Comparison of ENCODE assay signal across 8 cellular contexts in genomic region chr21:43810505-43811261, GRCh38. TPM values are rescaled to one million over a fixed set of nuclear protein-coding genes. Genes with fewer than 3 reads are reported as not detected.
DNase-seq lines count a peak whose midpoint lies in the region; ATAC-seq, FAIRE-seq and TF ChIP-seq lines count a peak whose summit lies in the region.

No MANE protein-coding gene starts in this region.

- peak; percentile 88 to 97 (median 95) for TF ChIP-seq CTCF in heart right ventricle (IDR thresholded peaks at IDR 0.05)

- no peaks in the 10 kb centered on the region for H3K27me3 ChIP-seq in heart right ventricle

- intact Hi-C loops in heart right ventricle (cut with DNase I), result loop anchor here (1.0 to 10.0 kb wide), 10 partner anchors 47 to 244 kb away; partner anchors contain the start of gene AGPAT3 (in 1 of the 10)

- no peaks in the 10 kb centered on the region for H3K9me3 Mint-ChIP-seq in activated naive CD8-positive, alpha-beta T cell treated with anti-CD3 and anti-CD28 coated beads, Interleukin-2, amount 50 U/mL, for 24 hours

- H3K4me3 Mint-ChIP-seq in activated naive CD8-positive, alpha-beta T cell treated with anti-CD3 and anti-CD28 coated beads, Interleukin-2, amount 50 U/mL, for 24 hours, result no peak overlapping the region

- H3K4me1 ChIP-seq in heart right ventricle, result peaks cover 3 to 30% (median 12%) of the 10 kb centered on the region in 9 donors

- no peak for TF ChIP-seq POLR2A in H54 (IDR thresholded peaks at IDR 0.05; ENCODE audit: low read depth, low read length)

- WGBS in heart right ventricle, 2 donors, result 14 to 24% methylated on average over 23 of the region's 23 CpGs

- H3K36me3 ChIP-seq in heart right ventricle, result no peaks in the 10 kb centered on the region

- no peak for FAIRE-seq in H54 (lab: Jason Lieb, UNC)

- H3K36me3 Mint-ChIP-seq in activated naive CD8-positive, alpha-beta T cell treated with anti-CD3 and anti-CD28 coated beads, Interleukin-2, amount 50 U/mL, for 24 hours (ENCODE audit: low read depth), result peaks cover 7% of the 10 kb centered on the region

- H3K27ac Mint-ChIP-seq in activated naive CD8-positive, alpha-beta T cell treated with anti-CD3 and anti-CD28 coated beads, Interleukin-2, amount 50 U/mL, for 24 hours, result no peak overlapping the region

- H3K27me3 Mint-ChIP-seq in activated naive CD8-positive, alpha-beta T cell treated with anti-CD3 and anti-CD28 coated beads, Interleukin-2, amount 50 U/mL, for 24 hours, result no peaks in the 10 kb centered on the region

- peak; percentile 84 for ATAC-seq in activated naive CD8-positive, alpha-beta T cell treated with anti-CD3 and anti-CD28 coated beads, Interleukin-2, amount 50 U/mL, for 24 hours
- ATAC-seq in heart right ventricle (peak; percentile 81 to 91 (median 86)), HG03571 (IDR thresholded peaks at IDR 0.05; ENCODE audit: unreplicated experiment) (no peak)

- peaks cover 14% of the 10 kb centered on the region for H3K4me1 Mint-ChIP-seq in activated naive CD8-positive, alpha-beta T cell treated with anti-CD3 and anti-CD28 coated beads, Interleukin-2, amount 50 U/mL, for 24 hours

- peak; percentile 93 for DNase-seq in DMS53 (lab: John Stamatoyannopoulos, UW)
- DNase-seq in H54 (ENCODE audit: insufficient read length, low spot score), result peak; percentile 96
- peak; percentile 66 for DNase-seq in NCI-H1105 treated with DMSO at 0.1 percent for 48 hours (lab: John Stamatoyannopoulos, UW)
- peak; percentile 64 to 86 (median 80) for DNase-seq in T-helper 1 cell
- peak; percentile 98 for DNase-seq in activated naive CD8-positive, alpha-beta T cell treated with anti-CD3 and anti-CD28 coated beads, Interleukin-2, amount 50 U/mL, for 24 hours
- DNase-seq in heart right ventricle, result peak; percentile 88 to 89
- peak; percentile 84 for DNase-seq in retina

- no peaks in the 10 kb centered on the region for H3K9me3 ChIP-seq in heart right ventricle

- peak overlapping the region in 5 of 10 donors; percentile 6 to 47 (median 23) for H3K4me3 ChIP-seq in heart right ventricle

- peak overlapping the region in 1 of 10 donors; percentile 48 for H3K27ac ChIP-seq in heart right ventricle

RNA-seq across cellular contexts. Expression of gene RRP1, which starts 21.3 kb away (rescaled TPM):
- total RNA-seq in heart right ventricle, result 10 to 100 TPM in 3 of 10 donors, 1 to 10 TPM in 7; 6.3 to 13.9 (median 9.3) TPM
- polyA plus RNA-seq in heart right ventricle, result 10 to 100 TPM in 1 of 2 donors, 1 to 10 TPM in 1; 7.2 to 10.7 TPM

RNA-seq across cellular contexts. Expression of gene CSTB, which starts 34.6 kb away (rescaled TPM):
- total RNA-seq in heart right ventricle, result 10 to 100 TPM; 33.0 to 50.2 (median 39.2) TPM
- polyA plus RNA-seq in heart right ventricle, result 10 to 100 TPM; 44.4 to 61.2 TPM

RNA-seq across cellular contexts. Expression of gene AGPAT3, which starts 54.3 kb away (rescaled TPM):
- 100 to 1,000 TPM in 1 of 10 donors, 10 to 100 TPM in 9; 54.6 to 110 (median 66.5) TPM for total RNA-seq in heart right ventricle
- 10 to 100 TPM; 19.7 to 20.7 TPM for polyA plus RNA-seq in heart right ventricle
